1 cellular context compared by ENCODE assay signal in the genomic region with DNA sequence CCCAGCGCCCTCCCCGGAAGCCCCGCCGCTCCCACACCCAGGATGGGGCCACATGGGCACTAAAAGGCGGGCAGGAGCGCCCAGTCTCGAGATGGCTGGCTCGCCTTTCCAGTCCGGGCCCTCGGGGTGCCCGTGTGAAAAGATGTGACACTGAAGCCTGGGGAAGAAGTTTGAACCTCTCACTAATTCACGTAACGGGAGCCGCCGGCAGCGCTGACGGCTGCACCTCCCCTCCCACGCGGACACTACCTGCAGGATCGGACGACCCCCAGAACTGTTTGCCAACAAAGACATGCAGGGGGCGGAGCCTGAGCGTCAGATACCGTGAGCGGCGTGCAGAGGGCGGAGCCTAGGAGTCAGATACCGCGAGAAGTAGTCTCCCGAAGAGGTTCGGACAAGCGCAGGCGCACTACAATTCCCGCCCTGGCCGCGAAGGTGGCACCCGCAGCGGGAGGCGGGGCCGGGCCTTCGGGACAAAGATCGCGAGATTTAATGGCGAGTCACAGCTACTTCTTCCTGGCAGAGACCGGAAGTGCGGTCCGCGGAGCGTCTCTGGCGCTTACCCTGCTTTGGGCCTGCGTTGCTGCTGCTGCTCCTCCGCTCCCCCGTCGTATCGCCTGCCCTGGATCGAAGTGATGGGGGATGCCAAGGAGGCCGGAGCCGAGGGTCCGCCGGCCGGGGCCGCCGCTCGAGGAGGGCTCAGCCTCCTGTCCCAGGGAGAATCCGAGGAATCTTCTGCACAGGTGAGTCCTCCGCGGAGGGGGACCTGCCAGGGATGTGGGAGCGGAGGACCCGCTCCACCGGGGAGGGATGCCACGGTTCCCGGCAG.
TF ChIP-seq lines count a peak whose summit lies in the region.

A gene with protein sequence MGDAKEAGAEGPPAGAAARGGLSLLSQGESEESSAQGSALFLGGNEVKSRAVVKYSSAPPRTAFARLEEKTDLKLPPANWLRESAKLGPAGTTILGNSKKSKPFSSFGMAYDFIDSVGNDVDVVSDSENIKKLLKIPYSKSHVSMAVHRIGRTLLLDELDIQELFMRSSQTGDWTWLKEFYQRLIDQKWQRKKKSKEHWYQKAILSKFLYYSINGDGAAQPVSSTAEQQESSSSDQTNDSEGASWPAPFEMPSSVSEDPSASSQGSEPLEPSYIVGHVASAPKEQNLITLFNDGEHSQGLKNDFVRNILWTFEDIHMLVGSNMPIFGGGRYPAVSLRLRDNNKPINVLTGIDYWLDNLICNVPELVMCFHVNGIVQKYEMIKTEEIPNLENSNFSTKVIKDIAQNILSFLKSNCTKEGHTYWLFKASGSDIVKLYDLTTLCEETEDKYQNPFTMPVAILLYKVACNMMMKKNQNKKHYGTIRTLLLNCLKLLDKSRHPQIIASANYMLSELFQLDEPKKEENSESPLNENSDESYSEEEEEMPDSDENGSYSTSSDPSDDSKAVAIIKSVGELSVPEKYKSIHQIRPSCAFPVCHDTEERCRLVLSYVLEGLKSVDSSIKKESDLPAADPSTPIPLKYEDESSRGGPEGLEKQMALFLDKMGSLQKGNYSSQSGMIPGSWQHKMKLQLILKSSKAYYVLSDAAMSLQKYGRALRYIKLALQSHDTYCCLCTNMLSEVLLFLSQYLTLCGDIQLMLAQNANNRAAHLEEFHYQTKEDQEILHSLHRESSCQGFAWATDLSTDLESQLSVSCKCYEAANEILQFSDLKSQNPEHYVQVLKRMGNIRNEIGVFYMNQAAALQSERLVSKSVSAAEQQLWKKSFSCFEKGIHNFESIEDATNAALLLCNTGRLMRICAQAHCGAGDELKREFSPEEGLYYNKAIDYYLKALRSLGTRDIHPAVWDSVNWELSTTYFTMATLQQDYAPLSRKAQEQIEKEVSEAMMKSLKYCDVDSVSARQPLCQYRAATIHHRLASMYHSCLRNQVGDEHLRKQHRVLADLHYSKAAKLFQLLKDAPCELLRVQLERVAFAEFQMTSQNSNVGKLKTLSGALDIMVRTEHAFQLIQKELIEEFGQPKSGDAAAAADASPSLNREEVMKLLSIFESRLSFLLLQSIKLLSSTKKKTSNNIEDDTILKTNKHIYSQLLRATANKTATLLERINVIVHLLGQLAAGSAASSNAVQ (plus strand): TSS at position 537 of the 829 bp plus-strand sequence. CDS start 99 bp downstream, at position 636.

TF ChIP-seq in HEK293, 187 proteins besides CTCF, POLR2A, EP300 and RAD21 (continued from another document):
- TF ChIP-seq, protein P1, sequence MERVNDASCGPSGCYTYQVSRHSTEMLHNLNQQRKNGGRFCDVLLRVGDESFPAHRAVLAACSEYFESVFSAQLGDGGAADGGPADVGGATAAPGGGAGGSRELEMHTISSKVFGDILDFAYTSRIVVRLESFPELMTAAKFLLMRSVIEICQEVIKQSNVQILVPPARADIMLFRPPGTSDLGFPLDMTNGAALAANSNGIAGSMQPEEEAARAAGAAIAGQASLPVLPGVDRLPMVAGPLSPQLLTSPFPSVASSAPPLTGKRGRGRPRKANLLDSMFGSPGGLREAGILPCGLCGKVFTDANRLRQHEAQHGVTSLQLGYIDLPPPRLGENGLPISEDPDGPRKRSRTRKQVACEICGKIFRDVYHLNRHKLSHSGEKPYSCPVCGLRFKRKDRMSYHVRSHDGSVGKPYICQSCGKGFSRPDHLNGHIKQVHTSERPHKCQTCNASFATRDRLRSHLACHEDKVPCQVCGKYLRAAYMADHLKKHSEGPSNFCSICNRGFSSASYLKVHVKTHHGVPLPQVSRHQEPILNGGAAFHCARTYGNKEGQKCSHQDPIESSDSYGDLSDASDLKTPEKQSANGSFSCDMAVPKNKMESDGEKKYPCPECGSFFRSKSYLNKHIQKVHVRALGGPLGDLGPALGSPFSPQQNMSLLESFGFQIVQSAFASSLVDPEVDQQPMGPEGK (tag by site-specific recombination; IDR thresholded peaks at IDR 0.05), result peak; percentile 65; the same call in 1 of the 2 replicates
- TF ChIP-seq ZNF2 (tag by site-specific recombination; IDR thresholded peaks at IDR 0.05) (peak; percentile 10; the same call in 1 of the 2 replicates), ZNF610 (tag by site-specific recombination; IDR thresholded peaks at IDR 0.05; ENCODE audit: borderline replicate concordance) (peak; percentile 93), ZXDB (tag by site-specific recombination; IDR thresholded peaks at IDR 0.05) (peak; percentile 74; the same call in 1 of the 2 replicates), ZBTB8A (tag by site-specific recombination; IDR thresholded peaks at IDR 0.05) (peak; percentile 98), REPIN1 (tag by site-specific recombination; IDR thresholded peaks at IDR 0.05; ENCODE audit: low read depth) (0 out of 2 replicates have a peak, but pooled peaks have one; percentile 30), ZNF324 (tag by site-specific recombination; IDR thresholded peaks at IDR 0.05) (peak; percentile 75; the same call in 1 of the 2 replicates), SCRT1 (tag by site-specific recombination; IDR thresholded peaks at IDR 0.05; ENCODE audit: borderline replicate concordance) (no peak)
- TF ChIP-seq, protein P2, sequence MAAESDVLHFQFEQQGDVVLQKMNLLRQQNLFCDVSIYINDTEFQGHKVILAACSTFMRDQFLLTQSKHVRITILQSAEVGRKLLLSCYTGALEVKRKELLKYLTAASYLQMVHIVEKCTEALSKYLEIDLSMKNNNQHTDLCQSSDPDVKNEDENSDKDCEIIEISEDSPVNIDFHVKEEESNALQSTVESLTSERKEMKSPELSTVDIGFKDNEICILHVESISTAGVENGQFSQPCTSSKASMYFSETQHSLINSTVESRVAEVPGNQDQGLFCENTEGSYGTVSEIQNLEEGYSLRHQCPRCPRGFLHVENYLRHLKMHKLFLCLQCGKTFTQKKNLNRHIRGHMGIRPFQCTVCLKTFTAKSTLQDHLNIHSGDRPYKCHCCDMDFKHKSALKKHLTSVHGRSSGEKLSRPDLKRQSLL (tag by site-specific recombination; IDR thresholded peaks at IDR 0.05), result peak; percentile 52; the same call in 1 of the 2 replicates
- TF ChIP-seq, protein P3, sequence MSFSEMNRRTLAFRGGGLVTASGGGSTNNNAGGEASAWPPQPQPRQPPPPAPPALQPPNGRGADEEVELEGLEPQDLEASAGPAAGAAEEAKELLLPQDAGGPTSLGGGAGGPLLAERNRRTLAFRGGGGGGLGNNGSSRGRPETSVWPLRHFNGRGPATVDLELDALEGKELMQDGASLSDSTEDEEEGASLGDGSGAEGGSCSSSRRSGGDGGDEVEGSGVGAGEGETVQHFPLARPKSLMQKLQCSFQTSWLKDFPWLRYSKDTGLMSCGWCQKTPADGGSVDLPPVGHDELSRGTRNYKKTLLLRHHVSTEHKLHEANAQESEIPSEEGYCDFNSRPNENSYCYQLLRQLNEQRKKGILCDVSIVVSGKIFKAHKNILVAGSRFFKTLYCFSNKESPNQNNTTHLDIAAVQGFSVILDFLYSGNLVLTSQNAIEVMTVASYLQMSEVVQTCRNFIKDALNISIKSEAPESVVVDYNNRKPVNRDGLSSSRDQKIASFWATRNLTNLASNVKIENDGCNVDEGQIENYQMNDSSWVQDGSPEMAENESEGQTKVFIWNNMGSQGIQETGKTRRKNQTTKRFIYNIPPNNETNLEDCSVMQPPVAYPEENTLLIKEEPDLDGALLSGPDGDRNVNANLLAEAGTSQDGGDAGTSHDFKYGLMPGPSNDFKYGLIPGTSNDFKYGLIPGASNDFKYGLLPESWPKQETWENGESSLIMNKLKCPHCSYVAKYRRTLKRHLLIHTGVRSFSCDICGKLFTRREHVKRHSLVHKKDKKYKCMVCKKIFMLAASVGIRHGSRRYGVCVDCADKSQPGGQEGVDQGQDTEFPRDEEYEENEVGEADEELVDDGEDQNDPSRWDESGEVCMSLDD (tag by site-specific recombination; IDR thresholded peaks at IDR 0.05), result peak; percentile 72
